In the genomic region with DNA sequence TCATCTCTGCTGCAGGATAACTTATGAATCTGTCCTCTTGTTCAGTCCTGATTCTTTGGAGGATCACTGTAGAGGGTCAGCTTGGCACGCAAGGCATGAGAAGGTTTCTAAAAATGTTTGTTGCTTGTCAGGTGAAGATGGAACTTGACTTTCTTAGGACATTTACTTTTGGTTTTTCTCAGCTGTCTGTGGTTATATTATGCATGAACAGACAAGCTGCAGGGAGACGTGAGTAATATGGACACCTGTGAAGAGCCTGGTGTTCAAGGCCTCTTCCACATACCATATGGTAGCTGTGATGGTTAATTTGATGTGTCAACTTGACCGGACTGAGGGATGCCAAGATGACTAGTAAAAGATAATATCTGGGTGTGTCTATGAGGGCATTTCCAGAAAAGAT, we compare ENCODE assay signal across 29 cellular contexts.
DNase-seq lines count a peak whose midpoint lies in the region; ATAC-seq and TF ChIP-seq lines count a peak whose summit lies in the region.
"Had no signal": no experiment of that assay in that cellular context is flagged by ENCODE, and none has a peak within 500 bp of the region (broad histone marks: within the 10 kb centered on the region; RNA-seq: fewer than 3 reads in every experiment).

No MANE protein-coding gene starts in this region.

- CTCF ChIA-PET in PC-3 (lab: Charles Lee) = no interaction called here

- POLR2A ChIA-PET in PC-3 (lab: Charles Lee; ENCODE audit: unreplicated experiment) = no interaction called here

- H3K27ac ChIP-seq in SJCRH30 = no peak overlapping the region
- H3K27ac ChIP-seq in PC-3 (ENCODE audit: low read length) = no peak overlapping the region
- H3K27ac ChIP-seq in endodermal cell (ENCODE audit: low read depth, low read length) = no peak overlapping the region
- H3K27ac ChIP-seq: 22Rv1, C4-2B, ovary, tibial artery, WERI-Rb-1 had no signal

- H3K4me3 ChIP-seq in SJCRH30 = no peak overlapping the region
- H3K4me3 ChIP-seq in PC-3 (ENCODE audit: low read length) = no peak overlapping the region
- no peak overlapping the region for H3K4me3 ChIP-seq in endodermal cell (ENCODE audit: low read length)
- H3K4me3 ChIP-seq: ovary, smooth muscle cell, tibial artery had no signal

- no peaks in the 10 kb centered on the region for H3K9me3 ChIP-seq in SJCRH30 (replicated peaks)
- H3K9me3 ChIP-seq in PC-3 (ENCODE audit: low read length) = no peaks in the 10 kb centered on the region
- no peaks in the 10 kb centered on the region for H3K9me3 ChIP-seq in endodermal cell (ENCODE audit: control insufficient read depth, low read length)
- H3K9me3 ChIP-seq: ovary, tibial artery had no signal

- WGBS in endodermal cell (ENCODE audit: insufficient coverage in 1 of 2, insufficient read length in 1 of 2), 2 experiments = 91 to 100% methylated on average over 2 to 3 of the region's 3 CpGs

- H3K9me2 ChIP-seq in PC-3 (replicated peaks; ENCODE audit: low read length) = no peaks in the 10 kb centered on the region

- H3K36me3 ChIP-seq in SJCRH30 (no peaks in the 10 kb centered on the region), PC-3 (ENCODE audit: low read depth, low read length) (no peaks in the 10 kb centered on the region), endodermal cell (ENCODE audit: control insufficient read depth, insufficient read depth, low read length) (no peaks in the 10 kb centered on the region)
- H3K36me3 ChIP-seq: ovary, tibial artery, WERI-Rb-1 had no signal

- DNase-seq in DMS 273 (lab: John Stamatoyannopoulos, UW; ENCODE audit: unreplicated experiment) (peak; percentile 38), DMS 273 treated with DMSO at 0.1 percent for 48 hours (lab: John Stamatoyannopoulos, UW) (no peak), HT1080 (ENCODE audit: low read depth) (peak; percentile 58), SJCRH30 (peak; percentile 2), myocyte (ENCODE audit: low read depth) (peak; percentile 91), PC-3 (no peak), endodermal cell (no peak)
- DNase-seq: activated CD4-positive, alpha-beta T cell treated with anti-CD3 and anti-CD28 coated beads, Interleukin-2, amount 10 ng/mL, durations not matched to agents 7 days and 5 days; activated naive CD8-positive, alpha-beta T cell treated with anti-CD3 and anti-CD28 coated beads, Interleukin-2, amount 50 U/mL, for 24 hours; activated T-cell treated with anti-CD3 and anti-CD28 coated beads, Interleukin-2, amount 50 U/mL, for 24 hours; DND-41; erythroblast; HCEC 1CT; head of caudate nucleus; left ventricle myocardium superior; NCI-H1436; NCI-H510A; nephron progenitor cell; ovary; SHP77 treated with DMSO at 0.1 percent for 48 hours; stimulated activated CD4-positive, alpha-beta T cell treated with anti-CD3 and anti-CD28 coated beads, Interleukin-2, amount 100 ng/mL, for 24 hours; SW 1271; T1000; tibial artery; WERI-Rb-1 had no signal

- no peaks in the 10 kb centered on the region for H3K4me1 Mint-ChIP-seq in endodermal cell
- H3K4me1 Mint-ChIP-seq: activated CD4-positive, alpha-beta T cell treated with anti-CD3 and anti-CD28 coated beads, Interleukin-2, amount 10 ng/mL, durations not matched to agents 7 days and 5 days; activated naive CD8-positive, alpha-beta T cell treated with anti-CD3 and anti-CD28 coated beads, Interleukin-2, amount 50 U/mL, for 24 hours; nephron progenitor cell had no signal

- H2AFZ ChIP-seq in PC-3 (ENCODE audit: low read length) = no peak overlapping the region

- TF ChIP-seq CTCF in PC-3 (conservative IDR thresholded peaks at IDR 0.05; ENCODE audit: low read depth, low read length) (no peak), endodermal cell (conservative IDR thresholded peaks at IDR 0.05) (no peak)

- intact Hi-C loops in PC-3 (cut with micrococcal nuclease) = no loop called here

- H4K20me1 ChIP-seq in PC-3 (ENCODE audit: low read length) = no peaks in the 10 kb centered on the region

- ATAC-seq in GM18502 (IDR thresholded peaks at IDR 0.05; ENCODE audit: poor library complexity, unreplicated experiment) = no peak
- no peak for ATAC-seq in PC-3
- ATAC-seq: activated naive CD8-positive, alpha-beta T cell treated with anti-CD3 and anti-CD28 coated beads, Interleukin-2, amount 50 U/mL, for 24 hours; left ventricle myocardium superior had no signal

- no peak overlapping the region for H3K4me3 Mint-ChIP-seq in endodermal cell
- H3K4me3 Mint-ChIP-seq: activated CD4-positive, alpha-beta T cell treated with anti-CD3 and anti-CD28 coated beads, Interleukin-2, amount 10 ng/mL, durations not matched to agents 7 days and 5 days; activated naive CD8-positive, alpha-beta T cell treated with anti-CD3 and anti-CD28 coated beads, Interleukin-2, amount 50 U/mL, for 24 hours; activated T-cell treated with anti-CD3 and anti-CD28 coated beads, Interleukin-2, amount 50 U/mL, for 24 hours; nephron progenitor cell had no signal

- no peaks in the 10 kb centered on the region for H3K27me3 Mint-ChIP-seq in endodermal cell (ENCODE audit: insufficient read depth)
- H3K27me3 Mint-ChIP-seq: activated CD4-positive, alpha-beta T cell treated with anti-CD3 and anti-CD28 coated beads, Interleukin-2, amount 10 ng/mL, durations not matched to agents 7 days and 5 days; activated naive CD8-positive, alpha-beta T cell treated with anti-CD3 and anti-CD28 coated beads, Interleukin-2, amount 50 U/mL, for 24 hours; activated T-cell treated with anti-CD3 and anti-CD28 coated beads, Interleukin-2, amount 50 U/mL, for 24 hours had no signal

- H3K9ac ChIP-seq in PC-3 (ENCODE audit: low read length) (no peak overlapping the region), endodermal cell (ENCODE audit: extremely low read depth, low read length, poor library complexity, severe bottlenecking) (no peak overlapping the region)

- no TSS peak for BruUV-seq in PC-3 (replicated peaks; lab: Mats Ljungman, UMichigan)

- H3K36me3 Mint-ChIP-seq in endodermal cell (ENCODE audit: low read depth) = no peaks in the 10 kb centered on the region

- H3K27ac Mint-ChIP-seq in endodermal cell = no peak overlapping the region
- H3K27ac Mint-ChIP-seq: activated CD4-positive, alpha-beta T cell treated with anti-CD3 and anti-CD28 coated beads, Interleukin-2, amount 10 ng/mL, durations not matched to agents 7 days and 5 days; activated naive CD8-positive, alpha-beta T cell treated with anti-CD3 and anti-CD28 coated beads, Interleukin-2, amount 50 U/mL, for 24 hours; activated T-cell treated with anti-CD3 and anti-CD28 coated beads, Interleukin-2, amount 50 U/mL, for 24 hours; nephron progenitor cell had no signal

- H3K27me3 ChIP-seq in SJCRH30 (no peaks in the 10 kb centered on the region), PC-3 (ENCODE audit: low read length) (peaks cover 4% of the 10 kb centered on the region; the same call in 1 of the 2 replicates), endodermal cell (ENCODE audit: control insufficient read depth, insufficient read depth, low read length, poor library complexity, severe bottlenecking) (no peaks in the 10 kb centered on the region)
- H3K27me3 ChIP-seq: ovary, tibial artery had no signal

- H3K9me3 Mint-ChIP-seq in endodermal cell = no peaks in the 10 kb centered on the region
- H3K9me3 Mint-ChIP-seq: activated T-cell treated with anti-CD3 and anti-CD28 coated beads, Interleukin-2, amount 50 U/mL, for 24 hours; nephron progenitor cell had no signal

- H3K4me2 ChIP-seq in PC-3 (ENCODE audit: low read length) = no peak overlapping the region
- H3K4me2 ChIP-seq: smooth muscle cell had no signal

- no peaks in the 10 kb centered on the region for H3K4me1 ChIP-seq in SJCRH30
- H3K4me1 ChIP-seq in PC-3 (ENCODE audit: insufficient read depth, low read length) = no peaks in the 10 kb centered on the region
- H3K4me1 ChIP-seq in endodermal cell (ENCODE audit: control insufficient read depth, insufficient read depth, low read length) = no peaks in the 10 kb centered on the region
- H3K4me1 ChIP-seq: tibial artery had no signal

- no peaks in the 10 kb centered on the region for H3K79me2 ChIP-seq in PC-3 (ENCODE audit: low read length)

- no peaks in the 10 kb centered on the region for H3F3A ChIP-seq in PC-3 (ENCODE audit: low read length, unreplicated experiment)

Comparison
In these comparisons a context has a peak if more than half of its experiments do, and no peak if none do; other contexts are left out.
1. DNase-seq: peak in DMS 273 (single experiment), HT1080 (single experiment), SJCRH30 (2 of 2) and myocyte (single experiment); none in DMS 273 treated with DMSO at 0.1 percent for 48 hours (single experiment), PC-3 (single experiment) and endodermal cell (single experiment).